In genomic region chr7:3861941-3862340, GRCh38 we compare ENCODE assay signal across 10 cellular contexts.
DNase-seq lines count a peak whose midpoint lies in the region; ATAC-seq, FAIRE-seq and TF ChIP-seq lines count a peak whose summit lies in the region.
"Had no signal": no experiment of that assay in that cellular context is flagged by ENCODE, and none has a peak within 500 bp of the region (broad histone marks: within the 10 kb centered on the region; RNA-seq: fewer than 3 reads in every experiment).

No MANE protein-coding gene starts in this region.

- H3K4me1 ChIP-seq in mammary epithelial cell (ENCODE audit: insufficient read depth, low read length): no peaks in the 10 kb centered on the region
- H3K4me1 ChIP-seq in HepG2 (ENCODE audit: insufficient read depth, low read length): peaks cover 11% of the 10 kb centered on the region

- H3K36me3 Mint-ChIP-seq in activated CD4-positive, alpha-beta T cell treated with anti-CD3 and anti-CD28 coated beads for 36 hours (ENCODE audit: low read depth): no peaks in the 10 kb centered on the region
- no peaks in the 10 kb centered on the region for H3K36me3 Mint-ChIP-seq in type B pancreatic cell
- no peaks in the 10 kb centered on the region for H3K36me3 Mint-ChIP-seq in natural killer cell
- H3K36me3 Mint-ChIP-seq: activated naive CD4-positive, alpha-beta T cell treated with anti-CD3 and anti-CD28 coated beads, Interleukin-2, amount 50 U/mL, for 72 hours had no signal

- peak; percentile 51 for ATAC-seq in activated CD4-positive, alpha-beta T cell treated with anti-CD3 and anti-CD28 coated beads for 36 hours
- ATAC-seq in HepG2 (no peak), natural killer cell (no peak)

- H2AFZ ChIP-seq in mammary epithelial cell (ENCODE audit: low read depth, low read length) (no peak overlapping the region), HepG2 (ENCODE audit: low read length) (no peak overlapping the region)

- intact Hi-C loops in activated CD4-positive, alpha-beta T cell treated with anti-CD3 and anti-CD28 coated beads for 36 hours (cut with DNase I, micrococcal nuclease): no loop called here
- intact Hi-C loops in mammary epithelial cell (cut with micrococcal nuclease): no loop called here
- intact Hi-C loops in HepG2 (cut with micrococcal nuclease; ENCODE audit: unreplicated experiment): no loop called here
- intact Hi-C loops in natural killer cell (cut with micrococcal nuclease): no loop called here

- TF ChIP-seq POLR2A in HepG2 (IDR thresholded peaks at IDR 0.05; ENCODE audit: insufficient read depth in 1 of 2, low read depth in 2 of 2, low read length in 2 of 2): no peak

- CTCF ChIA-PET in activated CD4-positive, alpha-beta T cell treated with anti-CD3 and anti-CD28 coated beads for 36 hours (lab: Charles Lee): no interaction called here
- CTCF ChIA-PET in mammary epithelial cell (lab: Charles Lee; ENCODE audit: low non-redundant PET): no interaction called here
- CTCF ChIA-PET in HepG2 (lab: Yijun Ruan, JAX; ENCODE audit: low intra/inter-chr PET ratio, low total read pairs): no interaction called here

- in situ Hi-C loops in mammary epithelial cell (cut with MboI; ENCODE audit: low sequenced_read_pairs in 2 of 2) (no loop called here), HepG2 (cut with HindIII; ENCODE audit: extremely low pct_ligation_motif_present, low pct_unique_long_range_greater_than_20kb) (no loop called here)

- H3K9me3 Mint-ChIP-seq in activated CD4-positive, alpha-beta T cell treated with anti-CD3 and anti-CD28 coated beads for 36 hours (ENCODE audit: low read depth): no peaks in the 10 kb centered on the region
- H3K9me3 Mint-ChIP-seq in type B pancreatic cell (peaks cover 3% of the 10 kb centered on the region), natural killer cell (no peaks in the 10 kb centered on the region)

- H3K4me3 ChIP-seq in mammary epithelial cell (replicated peaks in 1 of 3; ENCODE audit: insufficient read depth in 1 of 3, low read depth in 2 of 3, low read length in 3 of 3): no peak overlapping the region
- no peak overlapping the region for H3K4me3 ChIP-seq in HepG2 (replicated peaks in 1 of 3; ENCODE audit: insufficient read depth in 1 of 3, low read depth in 2 of 3, low read length in 3 of 3)

- H4K20me1 ChIP-seq in mammary epithelial cell (ENCODE audit: insufficient read depth, low read length) (no peaks in the 10 kb centered on the region), HepG2 (ENCODE audit: insufficient read depth, low read length) (no peaks in the 10 kb centered on the region)

- dilution Hi-C loops in mammary epithelial cell (cut with HindIII; ENCODE audit: low sequenced_read_pairs): no loop called here

- TF ChIP-seq RAD21 in HepG2 (CRISPR knock-in tag; IDR thresholded peaks at IDR 0.05): no peak

- H3K27ac ChIP-seq in mammary epithelial cell (ENCODE audit: insufficient read depth, low read depth, low read length): no peak overlapping the region
- H3K27ac ChIP-seq in HepG2 (ENCODE audit: extremely low read length, insufficient read depth, low read length): no peak overlapping the region

- H3K9me3 ChIP-seq in mammary epithelial cell (replicated peaks; ENCODE audit: insufficient read depth, low read length): peaks cover 26% of the 10 kb centered on the region
- H3K9me3 ChIP-seq in HepG2 (ENCODE audit: low read length): no peaks in the 10 kb centered on the region

- TF ChIP-seq CTCF in mammary epithelial cell (conservative IDR thresholded peaks at IDR 0.05 in 1 of 2, IDR thresholded peaks at IDR 0.05 in 1 of 2; ENCODE audit: extremely low read depth in 1 of 2, insufficient read depth in 1 of 2, low read depth in 1 of 2, low read length in 2 of 2) (no peak), HepG2 (CRISPR knock-in tag; IDR thresholded peaks at IDR 0.05) (no peak), type B pancreatic cell (conservative IDR thresholded peaks at IDR 0.05) (peak; percentile 23), natural killer cell (IDR thresholded peaks at IDR 0.05) (no peak)

- H3K4me3 Mint-ChIP-seq in activated CD4-positive, alpha-beta T cell treated with anti-CD3 and anti-CD28 coated beads for 36 hours: no peak overlapping the region
- peak overlapping the region; percentile 24 for H3K4me3 Mint-ChIP-seq in type B pancreatic cell
- H3K4me3 Mint-ChIP-seq in natural killer cell: no peak overlapping the region

- H3K27ac Mint-ChIP-seq in activated CD4-positive, alpha-beta T cell treated with anti-CD3 and anti-CD28 coated beads for 36 hours: no peak overlapping the region
- H3K27ac Mint-ChIP-seq in type B pancreatic cell (peak overlapping the region; percentile 39), natural killer cell (no peak overlapping the region)
- H3K27ac Mint-ChIP-seq: activated naive CD4-positive, alpha-beta T cell treated with anti-CD3 and anti-CD28 coated beads, Interleukin-2, amount 50 U/mL, for 72 hours had no signal

- H3K9ac ChIP-seq in mammary epithelial cell (ENCODE audit: insufficient read depth, low read length) (no peak overlapping the region), HepG2 (ENCODE audit: insufficient read depth, low read depth, low read length) (no peak overlapping the region)

- H3K79me2 ChIP-seq in mammary epithelial cell (ENCODE audit: insufficient read depth, low read length) (no peaks in the 10 kb centered on the region), HepG2 (ENCODE audit: insufficient read depth, low read length) (no peaks in the 10 kb centered on the region)

- H3K27me3 ChIP-seq in mammary epithelial cell (ENCODE audit: insufficient read depth, low read length) (no peaks in the 10 kb centered on the region), HepG2 (ENCODE audit: control insufficient read depth in 1 of 2, insufficient read depth in 2 of 2, low read length in 2 of 2) (no peaks in the 10 kb centered on the region)

- peak; percentile 9 for DNase-seq in activated CD4-positive, alpha-beta T cell treated with anti-CD3 and anti-CD28 coated beads for 36 hours
- no peak for DNase-seq in activated CD4-positive, alpha-beta T cell treated with anti-CD3 and anti-CD28 coated beads for 1 hour
- DNase-seq in mammary epithelial cell (peak; percentile 86), HepG2 (ENCODE audit: low spot score) (no peak), type B pancreatic cell (ENCODE audit: extremely low spot score, unreplicated experiment) (no peak), natural killer cell (no peak), anterior cingulate cortex (lab: John Stamatoyannopoulos, UW) (no peak), putamen (ENCODE audit: low spot score) (no peak)
- DNase-seq: KG1 had no signal

- WGBS in mammary epithelial cell (ENCODE audit: low coverage, missing lambda C conversion rate): 10% methylated on average over 4 of the region's 5 CpGs
- WGBS in HepG2 (ENCODE audit: low lambda C conversion rate): 72% methylated on average over 5 of the region's 5 CpGs

- FAIRE-seq in HepG2 (lab: Jason Lieb, UNC): no peak

- BruUV-seq in mammary epithelial cell (replicated peaks; lab: Mats Ljungman, UMichigan) (no TSS peak), HepG2 (replicated peaks; lab: Mats Ljungman, UMichigan) (no TSS peak)

- H3K4me2 ChIP-seq in mammary epithelial cell (ENCODE audit: insufficient read depth, low read depth, low read length) (no peak overlapping the region), HepG2 (ENCODE audit: low read depth, low read length) (no peak overlapping the region)

- TF ChIP-seq EP300 in HepG2 (IDR thresholded peaks at IDR 0.05; ENCODE audit: low read depth in 2 of 2, low read length in 2 of 2): no peak
- no peak for TF ChIP-seq EP300 in HepG2 (CRISPR knock-in tag; IDR thresholded peaks at IDR 0.05; ENCODE audit: borderline replicate concordance)

- peaks cover 4% of the 10 kb centered on the region for H3K27me3 Mint-ChIP-seq in activated CD4-positive, alpha-beta T cell treated with anti-CD3 and anti-CD28 coated beads for 36 hours
- H3K27me3 Mint-ChIP-seq in type B pancreatic cell: no peaks in the 10 kb centered on the region
- peaks cover 10 to 14% of the 10 kb centered on the region in 2 donors for H3K27me3 Mint-ChIP-seq in natural killer cell (ENCODE audit: low read depth in 2 of 2)

- POLR2A ChIA-PET in activated CD4-positive, alpha-beta T cell treated with anti-CD3 and anti-CD28 coated beads for 36 hours (lab: Charles Lee): no interaction called here
- POLR2A ChIA-PET in HepG2 (lab: Yijun Ruan, JAX): no interaction called here

- H3K36me3 ChIP-seq in mammary epithelial cell (ENCODE audit: insufficient read depth, low read length) (no peaks in the 10 kb centered on the region), HepG2 (replicated peaks in 1 of 2; ENCODE audit: control insufficient read depth in 1 of 2, insufficient read depth in 2 of 2, low read length in 2 of 2) (no peaks in the 10 kb centered on the region)

- H3K4me1 Mint-ChIP-seq in activated CD4-positive, alpha-beta T cell treated with anti-CD3 and anti-CD28 coated beads for 36 hours: peaks cover 10% of the 10 kb centered on the region
- H3K4me1 Mint-ChIP-seq in type B pancreatic cell (ENCODE audit: unreplicated experiment) (peaks cover 16% of the 10 kb centered on the region), natural killer cell (no peaks in the 10 kb centered on the region)

TF ChIP-seq in HepG2, 621 proteins besides CTCF, POLR2A, EP300 and RAD21:
- TF ChIP-seq SMAD3 (CRISPR knock-in tag; IDR thresholded peaks at IDR 0.05): no peak
- peak; percentile 40; the same call in 1 of the 2 replicates for TF ChIP-seq CEBPB (IDR thresholded peaks at IDR 0.05; ENCODE audit: borderline replicate concordance, low read depth, low read length)
TF ChIP-seq in HepG2: peak in this region for 1.

Comparison
In these comparisons a context has a peak if more than half of its experiments do, and no peak if none do; other contexts are left out.
1. DNase-seq: peak in activated CD4-positive, alpha-beta T cell treated with anti-CD3 and anti-CD28 coated beads for 36 hours (single experiment) and mammary epithelial cell (single experiment); none in activated CD4-positive, alpha-beta T cell treated with anti-CD3 and anti-CD28 coated beads for 1 hour (single experiment), HepG2 (single experiment), type B pancreatic cell (single experiment), natural killer cell (single experiment), anterior cingulate cortex (0 of 58) and putamen (single experiment).